ENCODE assay signal across 1 cellular context in the genomic region with DNA sequence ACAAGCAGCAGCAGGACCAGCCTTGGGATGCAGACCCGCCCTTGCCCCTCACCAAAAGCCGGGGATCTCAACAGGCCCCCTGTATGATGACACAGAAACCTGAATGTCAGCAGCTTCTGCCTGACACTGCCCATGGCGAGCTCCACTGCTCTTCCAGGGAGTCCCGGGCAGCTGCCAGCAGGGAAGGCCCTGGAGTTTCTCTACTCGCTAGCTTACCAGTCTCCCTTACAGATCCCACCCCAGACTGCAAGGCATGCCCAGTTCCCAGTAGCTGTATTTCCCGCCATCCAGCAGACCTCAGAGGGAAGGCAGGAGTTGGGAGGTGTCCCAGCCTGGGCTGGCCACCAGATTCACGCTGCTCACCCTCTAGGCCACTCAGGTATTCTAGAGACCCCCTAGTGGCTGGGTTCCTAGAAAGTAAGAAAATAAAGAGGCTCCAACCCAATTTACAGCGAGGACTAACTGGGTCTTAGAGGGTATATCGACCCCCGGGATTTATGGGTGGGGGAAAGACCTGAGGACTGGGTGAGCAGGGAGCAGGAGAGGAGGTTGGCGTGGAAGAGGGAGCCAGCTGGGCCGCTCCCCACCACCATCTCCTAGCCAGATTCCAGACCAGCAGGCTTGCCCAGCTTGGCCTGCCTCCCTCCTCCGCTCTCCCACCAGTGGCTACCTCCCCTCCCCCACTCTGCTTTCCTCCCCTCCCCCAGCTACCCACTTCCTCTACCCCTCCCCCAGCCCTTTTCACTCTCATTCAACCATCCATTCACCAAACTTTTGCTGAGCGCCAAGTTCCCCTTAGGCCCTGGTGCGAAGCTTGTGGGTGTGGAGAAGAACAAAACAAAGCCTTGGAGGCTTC.
TF ChIP-seq lines count a peak whose summit lies in the region.

No MANE protein-coding gene starts in this region.

TF ChIP-seq in HCT116, 20 proteins besides CTCF, POLR2A, EP300 and RAD21:
- TF ChIP-seq SIN3A (IDR thresholded peaks at IDR 0.05; ENCODE audit: low read depth), result no peak
- TF ChIP-seq, protein P1, sequence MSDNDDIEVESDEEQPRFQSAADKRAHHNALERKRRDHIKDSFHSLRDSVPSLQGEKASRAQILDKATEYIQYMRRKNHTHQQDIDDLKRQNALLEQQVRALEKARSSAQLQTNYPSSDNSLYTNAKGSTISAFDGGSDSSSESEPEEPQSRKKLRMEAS (IDR thresholded peaks at IDR 0.05), result no peak
- TF ChIP-seq EZH2phosphoT487 (IDR thresholded peaks at IDR 0.05; ENCODE audit: borderline replicate concordance), result no peak
- no peak for TF ChIP-seq EGR1 (IDR thresholded peaks at IDR 0.05; ENCODE audit: low read depth)
- no peak for TF ChIP-seq CEBPB (IDR thresholded peaks at IDR 0.05; ENCODE audit: low read depth)
- TF ChIP-seq EZH2 (IDR thresholded peaks at IDR 0.05), result no peak
- no peak for TF ChIP-seq YY1 (IDR thresholded peaks at IDR 0.05; ENCODE audit: extremely low read depth, insufficient replicate concordance, low read depth, low read length)
- TF ChIP-seq SRF (IDR thresholded peaks at IDR 0.05; ENCODE audit: low read depth), result no peak
- TF ChIP-seq ZFX (IDR thresholded peaks at IDR 0.05), result no peak
- TF ChIP-seq, protein P2, sequence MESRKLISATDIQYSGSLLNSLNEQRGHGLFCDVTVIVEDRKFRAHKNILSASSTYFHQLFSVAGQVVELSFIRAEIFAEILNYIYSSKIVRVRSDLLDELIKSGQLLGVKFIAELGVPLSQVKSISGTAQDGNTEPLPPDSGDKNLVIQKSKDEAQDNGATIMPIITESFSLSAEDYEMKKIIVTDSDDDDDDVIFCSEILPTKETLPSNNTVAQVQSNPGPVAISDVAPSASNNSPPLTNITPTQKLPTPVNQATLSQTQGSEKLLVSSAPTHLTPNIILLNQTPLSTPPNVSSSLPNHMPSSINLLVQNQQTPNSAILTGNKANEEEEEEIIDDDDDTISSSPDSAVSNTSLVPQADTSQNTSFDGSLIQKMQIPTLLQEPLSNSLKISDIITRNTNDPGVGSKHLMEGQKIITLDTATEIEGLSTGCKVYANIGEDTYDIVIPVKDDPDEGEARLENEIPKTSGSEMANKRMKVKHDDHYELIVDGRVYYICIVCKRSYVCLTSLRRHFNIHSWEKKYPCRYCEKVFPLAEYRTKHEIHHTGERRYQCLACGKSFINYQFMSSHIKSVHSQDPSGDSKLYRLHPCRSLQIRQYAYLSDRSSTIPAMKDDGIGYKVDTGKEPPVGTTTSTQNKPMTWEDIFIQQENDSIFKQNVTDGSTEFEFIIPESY (IDR thresholded peaks at IDR 0.05; ENCODE audit: extremely low read depth, insufficient replicate concordance, low read length), result no peak
- no peak for TF ChIP-seq ELF1 (IDR thresholded peaks at IDR 0.05; ENCODE audit: borderline replicate concordance, low read depth)
- TF ChIP-seq ATF3 (IDR thresholded peaks at IDR 0.05), result no peak
- no peak for TF ChIP-seq POLR2AphosphoS5 (IDR thresholded peaks at IDR 0.05; ENCODE audit: low read depth, low read length)
- TF ChIP-seq JUND (IDR thresholded peaks at IDR 0.05), result no peak
